ENCODE assay signal across 1 cellular context in genomic region chr16:75559564-75560372, GRCh38.
TF ChIP-seq lines count a peak whose summit lies in the region.

No MANE protein-coding gene starts in this region.

TF ChIP-seq in K562, 482 proteins besides CTCF, POLR2A, EP300 and RAD21 (continued from another document and continues in another):
- TF ChIP-seq ZNF407 (IDR thresholded peaks at IDR 0.05; ENCODE audit: low read depth) (no peak), TBP (optimal IDR thresholded peaks at IDR 0.05; ENCODE audit: low read depth, low read length) (peak; percentile 48), PHF8 (IDR thresholded peaks at IDR 0.05; ENCODE audit: borderline replicate concordance, low read length) (peak; percentile 42; the same call in 1 of the 2 replicates), TCF7 (IDR thresholded peaks at IDR 0.05; ENCODE audit: borderline replicate concordance) (no peak), MAFF (IDR thresholded peaks at IDR 0.05; ENCODE audit: low read length) (no peak; the same call in 1 of the 2 replicates), ZNF609 (CRISPR knock-in tag; IDR thresholded peaks at IDR 0.05; ENCODE audit: borderline replicate concordance) (no peak), SIN3A (IDR thresholded peaks at IDR 0.05; ENCODE audit: borderline replicate concordance in 2 of 2, control insufficient read depth in 1 of 2, low read depth in 2 of 2, low read length in 2 of 2) (peak in 1 of 2 experiments; percentile 27; a peak in 1 of 4 replicates), TSC22D4 (tag; IDR thresholded peaks at IDR 0.05) (no peak), ZNF395 (CRISPR knock-in tag; IDR thresholded peaks at IDR 0.05) (no peak), ZC3H11A (IDR thresholded peaks at IDR 0.05; ENCODE audit: low read depth, low read length) (no peak), BRF1 (IDR thresholded peaks at IDR 0.05; ENCODE audit: borderline replicate concordance, extremely low read depth, insufficient read length) (no peak), ARNT (IDR thresholded peaks at IDR 0.05) (no peak), FOXP1 (CRISPR knock-in tag; IDR thresholded peaks at IDR 0.05) (no peak), GTF2F1 (IDR thresholded peaks at IDR 0.05; ENCODE audit: low read depth, low read length) (no peak), CREBBP (IDR thresholded peaks at IDR 0.05; ENCODE audit: low read depth, low read length) (no peak), SRSF1 (IDR thresholded peaks at IDR 0.05; ENCODE audit: low read depth, low read length) (no peak), ZNF217 (CRISPR knock-in tag; IDR thresholded peaks at IDR 0.05) (no peak), MECOM (CRISPR knock-in tag; IDR thresholded peaks at IDR 0.05) (no peak), SMAD4 (CRISPR knock-in tag; conservative IDR thresholded peaks at IDR 0.05) (no peak), JUND (IDR thresholded peaks at IDR 0.05; ENCODE audit: borderline replicate concordance, low read depth, low read length) (no peak; the same call in 1 of the 2 replicates), JUND (tag; IDR thresholded peaks at IDR 0.05; ENCODE audit: borderline replicate concordance, low read depth, low read length) (no peak; the same call in 2 of the 3 replicates), SRF (CRISPR knock-in tag; IDR thresholded peaks at IDR 0.05) (peak; percentile 70 to 97; a peak in 3 of 4 replicates), NEUROD1 (IDR thresholded peaks at IDR 0.05; ENCODE audit: borderline replicate concordance, low read depth, low read length, partially characterized antibody) (no peak), SP2 (IDR thresholded peaks at IDR 0.05; ENCODE audit: extremely low read depth, low read depth, low read length, poor library complexity, severe bottlenecking) (no peak), ATF7 (IDR thresholded peaks at IDR 0.05) (peak; percentile 33; the same call in 1 of the 2 replicates), ARID1B (IDR thresholded peaks at IDR 0.05) (no peak), ZNF24 (IDR thresholded peaks at IDR 0.05) (no peak), ZNF75A (CRISPR knock-in tag; IDR thresholded peaks at IDR 0.05) (no peak), ZNF121 (CRISPR knock-in tag; conservative IDR thresholded peaks at IDR 0.05) (no peak), GATA2 (CRISPR knock-in tag; IDR thresholded peaks at IDR 0.05) (no peak), PATZ1 (CRISPR knock-in tag; IDR thresholded peaks at IDR 0.05; ENCODE audit: borderline replicate concordance) (no peak), E2F8 (IDR thresholded peaks at IDR 0.05; ENCODE audit: low read depth, partially characterized antibody) (no peak), BRD4 (IDR thresholded peaks at IDR 0.05) (no peak; the same call in 1 of the 2 replicates), CREB5 (CRISPR knock-in tag; IDR thresholded peaks at IDR 0.05) (no peak), STAT6 (CRISPR knock-in tag; IDR thresholded peaks at IDR 0.05) (no peak), ZSCAN32 (CRISPR knock-in tag; IDR thresholded peaks at IDR 0.05) (no peak)
